8 cellular contexts compared by ENCODE assay signal in the genomic region with DNA sequence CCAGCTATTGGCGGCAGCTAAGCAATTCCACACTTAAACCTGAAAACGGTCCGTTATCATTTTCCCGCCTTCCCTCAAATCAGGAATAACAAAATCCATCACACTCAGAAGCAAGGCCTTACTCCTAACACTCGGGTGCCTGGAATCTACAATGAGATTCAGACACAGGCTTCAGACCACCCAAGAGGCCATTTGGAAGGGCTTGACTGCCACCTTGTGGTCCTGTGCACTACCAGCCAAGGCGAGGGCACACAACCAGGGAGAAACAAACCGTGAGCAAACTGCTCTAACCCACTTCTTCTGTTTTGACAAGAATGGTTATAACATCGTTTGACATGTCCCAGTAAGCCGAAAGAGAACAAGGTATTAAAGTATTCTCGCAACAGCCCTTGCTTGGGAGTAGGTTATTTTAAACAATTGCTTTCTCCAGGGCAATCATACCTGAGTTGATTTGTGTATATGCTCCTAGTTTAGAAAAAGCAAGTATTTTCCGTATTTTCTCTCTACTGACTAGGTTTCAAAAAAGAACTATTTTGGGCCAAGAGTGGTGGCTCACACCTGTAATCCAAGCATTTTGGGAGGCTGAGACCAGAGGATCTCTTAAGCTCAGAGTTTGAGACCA. TPM values are rescaled to one million over a fixed set of nuclear protein-coding genes. Genes with fewer than 3 reads are reported as not detected.
DNase-seq lines count a peak whose midpoint lies in the region; ATAC-seq and TF ChIP-seq lines count a peak whose summit lies in the region.

No MANE protein-coding gene starts in this region.

- no peak overlapping the region for H3K27ac Mint-ChIP-seq in activated CD8-positive, alpha-beta T cell treated with anti-CD3 and anti-CD28 coated beads, Interleukin-2, amount 10 ng/mL, durations not matched to agents 7 days and 5 days

- H3K36me3 Mint-ChIP-seq in activated CD8-positive, alpha-beta T cell treated with anti-CD3 and anti-CD28 coated beads, Interleukin-2, amount 10 ng/mL, durations not matched to agents 7 days and 5 days (ENCODE audit: low read depth), result peaks cover 3% of the 10 kb centered on the region

- POLR2A ChIA-PET in activated CD8-positive, alpha-beta T cell treated with anti-CD3 and anti-CD28 coated beads, Interleukin-2, amount 10 ng/mL, durations not matched to agents 7 days and 5 days (lab: Charles Lee), result no interaction called here

- H3K4me1 Mint-ChIP-seq in activated CD8-positive, alpha-beta T cell treated with anti-CD3 and anti-CD28 coated beads, Interleukin-2, amount 10 ng/mL, durations not matched to agents 7 days and 5 days (ENCODE audit: low read depth), result no peaks in the 10 kb centered on the region

- CTCF ChIA-PET in activated CD8-positive, alpha-beta T cell treated with anti-CD3 and anti-CD28 coated beads, Interleukin-2, amount 10 ng/mL, durations not matched to agents 7 days and 5 days (lab: Charles Lee), result interaction anchor here (0.6 to 1.6 kb wide), 12 partner anchors 9 to 2000 kb away, joined by 3 to 6 read pairs (median 3); no protein-coding TSS in a partner anchor

- no peak overlapping the region for H3K4me3 ChIP-seq in fibroblast of the aortic adventitia (ENCODE audit: low read depth, low read length)

- peak; percentile 83 for TF ChIP-seq CTCF in GM12873 (IDR thresholded peaks at IDR 0.05; ENCODE audit: insufficient read depth, low read depth, low read length, missing control alignments)
- TF ChIP-seq CTCF in fibroblast of the aortic adventitia (IDR thresholded peaks at IDR 0.05; ENCODE audit: insufficient read depth, low read length), result peak; percentile 75

- H3K27me3 Mint-ChIP-seq in activated CD8-positive, alpha-beta T cell treated with anti-CD3 and anti-CD28 coated beads, Interleukin-2, amount 10 ng/mL, durations not matched to agents 7 days and 5 days (ENCODE audit: low read depth), result peaks cover 15% of the 10 kb centered on the region

- H3K9me3 Mint-ChIP-seq in activated CD8-positive, alpha-beta T cell treated with anti-CD3 and anti-CD28 coated beads, Interleukin-2, amount 10 ng/mL, durations not matched to agents 7 days and 5 days (ENCODE audit: insufficient read depth), result no peaks in the 10 kb centered on the region

- H3K4me3 Mint-ChIP-seq in activated CD8-positive, alpha-beta T cell treated with anti-CD3 and anti-CD28 coated beads, Interleukin-2, amount 10 ng/mL, durations not matched to agents 7 days and 5 days, result no peak overlapping the region

- peak; percentile 80 for ATAC-seq in HG02798 (IDR thresholded peaks at IDR 0.05; ENCODE audit: poor library complexity, unreplicated experiment)
- peak; percentile 83 for ATAC-seq in activated CD8-positive, alpha-beta T cell treated with anti-CD3 and anti-CD28 coated beads, Interleukin-2, amount 10 ng/mL, durations not matched to agents 7 days and 5 days

- peak; percentile 38 for DNase-seq in 8988T
- peak; percentile 11 for DNase-seq in NCI-H2227 treated with DMSO at 0.1 percent for 48 hours (lab: John Stamatoyannopoulos, UW)
- peak; percentile 66 for DNase-seq in activated CD8-positive, alpha-beta T cell treated with anti-CD3 and anti-CD28 coated beads, Interleukin-2, amount 10 ng/mL, durations not matched to agents 7 days and 5 days
- peak; percentile 54 for DNase-seq in fibroblast of the aortic adventitia (ENCODE audit: low read depth)
- peak in 49 of 56 donors; percentile 2 to 81 (median 50) for DNase-seq in nucleus accumbens (lab: John Stamatoyannopoulos, UW)
- no peak for DNase-seq in GF-D8 (lab: John Stamatoyannopoulos, UW)

RNA-seq across cellular contexts. Expression of a gene that starts 40.1 kb away (rescaled TPM):
- total RNA-seq in activated CD8-positive, alpha-beta T cell treated with anti-CD3 and anti-CD28 coated beads, Interleukin-2, amount 10 ng/mL, durations not matched to agents 7 days and 5 days, result not detected
- total RNA-seq in fibroblast of the aortic adventitia (ENCODE audit: low replicate concordance), result not detected in 2 replicates

RNA-seq across cellular contexts. Expression of a gene that starts 41.0 kb away (rescaled TPM):
- 10 to 100 TPM in 1 of 2 experiments, 1 to 10 TPM in 1; 9.4 to 13.6 TPM for total RNA-seq in activated CD8-positive, alpha-beta T cell treated with anti-CD3 and anti-CD28 coated beads, Interleukin-2, amount 10 ng/mL, durations not matched to agents 7 days and 5 days
- total RNA-seq in fibroblast of the aortic adventitia (ENCODE audit: low replicate concordance), result 26.7 and 41.6 TPM in 2 replicates
